Comparison of ENCODE assay signal across 10 cellular contexts in genomic region chr17:5785867-5786509, GRCh38.
DNase-seq lines count a peak whose midpoint lies in the region; ATAC-seq lines count a peak whose summit lies in the region.
"Had no signal": no experiment of that assay in that cellular context is flagged by ENCODE, and none has a peak within 500 bp of the region (broad histone marks: within the 10 kb centered on the region; RNA-seq: fewer than 3 reads in every experiment).

No MANE protein-coding gene starts in this region.

- H3K27ac ChIP-seq in aorta (ENCODE audit: low read depth in 1 of 2, low read length in 2 of 2), result no peak overlapping the region

- H3K9me3 ChIP-seq in aorta (ENCODE audit: control insufficient read depth, low read length), result peaks cover 2% of the 10 kb centered on the region

- H3K36me3 ChIP-seq in aorta (ENCODE audit: control insufficient read depth in 1 of 2, insufficient read depth in 2 of 2, low read length in 1 of 2), result no peaks in the 10 kb centered on the region

- H3K27me3 ChIP-seq in aorta (ENCODE audit: control insufficient read depth in 1 of 2, insufficient read depth in 2 of 2, low read length in 1 of 2), result no peaks in the 10 kb centered on the region

- intact Hi-C loops in aorta (cut with DNase I), result no loop called here

- DNase-seq in GM04503 (ENCODE audit: low read depth) (peak; percentile 34), NCI-H69 (lab: John Stamatoyannopoulos, UW) (peak; percentile 59), kidney tubule cell (ENCODE audit: low spot score) (peak; percentile 97), NCI-H2081 (lab: John Stamatoyannopoulos, UW) (no peak), NCI-H774 (lab: John Stamatoyannopoulos, UW) (no peak), aorta (no peak)
- DNase-seq: activated naive CD8-positive, alpha-beta T cell treated with anti-CD3 and anti-CD28 coated beads, Interleukin-2, amount 50 U/mL, for 24 hours; stimulated activated CD4-positive, alpha-beta T cell treated with anti-CD3 and anti-CD28 coated beads, Interleukin-2, amount 100 ng/mL, for 24 hours had no signal

- ATAC-seq in GM21825 (IDR thresholded peaks at IDR 0.05; ENCODE audit: unreplicated experiment) (peak; percentile 73), GM18517 (IDR thresholded peaks at IDR 0.05; ENCODE audit: unreplicated experiment) (no peak), aorta (ENCODE audit: low FRiP score) (no peak)
- ATAC-seq: activated naive CD8-positive, alpha-beta T cell treated with anti-CD3 and anti-CD28 coated beads, Interleukin-2, amount 50 U/mL, for 24 hours had no signal

- H3K4me1 ChIP-seq in aorta (ENCODE audit: control insufficient read depth in 1 of 2, insufficient read depth in 2 of 2, low read length in 2 of 2), result no peaks in the 10 kb centered on the region

- WGBS in aorta, 2 donors, result 55 to 67% methylated on average over 11 of the region's 11 CpGs

- H3K4me3 ChIP-seq in aorta (ENCODE audit: low read length in 2 of 2), result no peak overlapping the region

Comparison
In these comparisons a context has a peak if more than half of its experiments do, and no peak if none do; other contexts are left out.
1. DNase-seq: peak in GM04503 (single experiment), NCI-H69 (single experiment) and kidney tubule cell (single experiment); none in NCI-H2081 (0 of 2), NCI-H774 (single experiment) and aorta (0 of 2).